Comparison of ENCODE assay signal across 8 cellular contexts in genomic region chr15:74780983-74781672, GRCh38. TPM values are rescaled to one million over a fixed set of nuclear protein-coding genes. Genes with fewer than 3 reads are reported as not detected.
DNase-seq lines count a peak whose midpoint lies in the region; ATAC-seq and TF ChIP-seq lines count a peak whose summit lies in the region.

No MANE protein-coding gene starts in this region.

- DNase-seq in AG04449 (ENCODE audit: low read depth, low spot score) = no peak
- no peak for DNase-seq in HEK293T (ENCODE audit: extremely low spot score)
- DNase-seq in UCSD-AML1 (lab: John Stamatoyannopoulos, UW; ENCODE audit: unreplicated experiment) = peak; percentile 60
- peak; percentile 34 for DNase-seq in fibroblast of pulmonary artery (ENCODE audit: low read depth)
- DNase-seq in gastrocnemius medialis = no peak
- no peak for DNase-seq in SHP77 treated with DMSO at 0.1 percent for 48 hours (lab: John Stamatoyannopoulos, UW)
- no peak for DNase-seq in inferior parietal cortex (ENCODE audit: extremely low spot score)

- no peaks in the 10 kb centered on the region for H3K36me3 ChIP-seq in gastrocnemius medialis

- peak overlapping the region in 3 of 4 donors; percentile 59 to 81 (median 70) for H3K27ac ChIP-seq in gastrocnemius medialis

- no peak for TF ChIP-seq POLR2A in gastrocnemius medialis (IDR thresholded peaks at IDR 0.05)

- no peaks in the 10 kb centered on the region for H3K27me3 ChIP-seq in gastrocnemius medialis

- H3K4me1 ChIP-seq in gastrocnemius medialis = peaks cover 49 to 52% of the 10 kb centered on the region in 2 donors

- in situ Hi-C loops in gastrocnemius medialis (cut with MboI; ENCODE audit: low sequenced_read_pairs in 4 of 4) = loop anchor here in 1 of 4 donors (5.0 kb wide), 1 partner anchor 166 kb away; no protein-coding TSS in a partner anchor

- CTCF ChIA-PET in AG04449 (lab: Yijun Ruan, JAX) (interaction anchor here (0.6 to 33.5 kb wide), 25 partner anchors 10 to 423 kb away, joined by 3 to 1672 read pairs (median 4); partner anchors contain the start of genes CLK3, CPLX3, FAM219B and MPI), HEK293T (lab: Yijun Ruan, JAX) (interaction anchor here (0.7 to 6.5 kb wide), 9 partner anchors 11 to 173 kb away, joined by 3 to 75 read pairs (median 3); partner anchors contain the start of gene LMAN1L)

- no peak for TF ChIP-seq CTCF in AG04449 (IDR thresholded peaks at IDR 0.05; ENCODE audit: insufficient read depth, low read length, missing control alignments)
- no peak for TF ChIP-seq CTCF in fibroblast of pulmonary artery (IDR thresholded peaks at IDR 0.05; ENCODE audit: low read length, missing control alignments)
- TF ChIP-seq CTCF in gastrocnemius medialis (IDR thresholded peaks at IDR 0.05 in 4 of 5, conservative IDR thresholded peaks at IDR 0.05 in 1 of 5) = no peak

- peak overlapping the region; percentile 60 for H3K4me3 ChIP-seq in AG04449 (ENCODE audit: low read depth, low read length)
- peak overlapping the region; percentile 46 for H3K4me3 ChIP-seq in fibroblast of pulmonary artery (replicated peaks; ENCODE audit: low read depth, low read length)
- H3K4me3 ChIP-seq in gastrocnemius medialis = peak overlapping the region; percentile 27 to 76 (median 52)

- POLR2A ChIA-PET in AG04449 (lab: Yijun Ruan, JAX) (interaction anchor here (0.6 to 1.2 kb wide), 2 partner anchors 125 to 214 kb away, joined by 3 to 6 read pairs; partner anchors contain the start of genes FAM219B and SCAMP5), HEK293T (lab: Yijun Ruan, JAX) (interaction anchor here (0.5 to 1.6 kb wide), 4 partner anchors 10 to 174 kb away, joined by 3 to 7 read pairs (median 4); no protein-coding TSS in a partner anchor)

- ATAC-seq in gastrocnemius medialis = no peak
- no peak for ATAC-seq in HG03571 (IDR thresholded peaks at IDR 0.05; ENCODE audit: unreplicated experiment)

- intact Hi-C loops in gastrocnemius medialis (cut with DNase I; ENCODE audit: low total_unique reads) = loop anchor here (5.0 to 10.0 kb wide), 3 partner anchors 61 to 236 kb away; partner anchors contain the start of genes ARID3B, COX5A and ULK3

- no peaks in the 10 kb centered on the region for H3K9me3 ChIP-seq in gastrocnemius medialis

TF ChIP-seq in HEK293T, 16 proteins besides CTCF, POLR2A, EP300 and RAD21:
- TF ChIP-seq FOXK2 (IDR thresholded peaks at IDR 0.05) (no peak), L3MBTL2 (conservative IDR thresholded peaks at IDR 0.05) (peak; percentile 91)

RNA-seq across cellular contexts. Expression of gene CSK, which starts 0.8 kb away (rescaled TPM):
- 10 to 100 TPM in 2 of 4 donors, 1 to 10 TPM in 2; 6.4 to 11.7 (median 10.8) TPM for total RNA-seq in gastrocnemius medialis

RNA-seq across cellular contexts. Expression of gene LMAN1L, which starts 31.5 kb away (rescaled TPM):
- not detected for total RNA-seq in gastrocnemius medialis

RNA-seq across cellular contexts. Expression of gene CYP1A2, which starts 32.5 kb away (rescaled TPM):
- total RNA-seq in gastrocnemius medialis = not detected

RNA-seq across cellular contexts. Expression of gene CPLX3, which starts 45.3 kb away (rescaled TPM):
- not detected for total RNA-seq in gastrocnemius medialis

RNA-seq across cellular contexts. Expression of gene CYP1A1, which starts 55.8 kb away (rescaled TPM):
- 1 to 10 TPM in 2 of 4 donors, under 1 TPM in 2; 0.41 to 3.0 (median 1.6) TPM for total RNA-seq in gastrocnemius medialis

Comparison
In these comparisons a context has a peak if more than half of its experiments do, and no peak if none do; other contexts are left out.
1. DNase-seq: peak in UCSD-AML1 (single experiment) and fibroblast of pulmonary artery (single experiment); none in AG04449 (single experiment), HEK293T (single experiment), gastrocnemius medialis (0 of 2), SHP77 treated with DMSO at 0.1 percent for 48 hours (single experiment) and inferior parietal cortex (single experiment).
2. Peak in every context shown above with its lines, with median percentiles within 50 percentile points of each other: H3K4me3 ChIP-seq.